7 cellular contexts compared by ENCODE assay signal in genomic region chr3:71201939-71202338, GRCh38.
DNase-seq lines count a peak whose midpoint lies in the region; ATAC-seq and TF ChIP-seq lines count a peak whose summit lies in the region.

No MANE protein-coding gene starts in this region.

- ATAC-seq in left colon = no peak

- peak overlapping the region in 4 of 5 donors; percentile 17 to 61 (median 46) for H3K27ac ChIP-seq in stomach

- no peaks in the 10 kb centered on the region for H3K9me3 Mint-ChIP-seq in brain

- H3K27me3 Mint-ChIP-seq in brain = peaks cover 4% of the 10 kb centered on the region

- WGBS in stomach, 5 donors = 21 to 43% (median 32%) methylated on average over 1 of the region's 1 CpG

- no peak for TF ChIP-seq EP300 in stomach (IDR thresholded peaks at IDR 0.05)

- intact Hi-C loops in left colon (cut with DNase I, micrococcal nuclease) = no loop called here
- intact Hi-C loops in stomach (cut with DNase I; ENCODE audit: low total_unique reads) = no loop called here

- H3K27me3 ChIP-seq in stomach = no peaks in the 10 kb centered on the region

- no peak for TF ChIP-seq CTCF in brain (conservative IDR thresholded peaks at IDR 0.05)
- TF ChIP-seq CTCF in stomach (IDR thresholded peaks at IDR 0.05) = no peak

- no peak overlapping the region for H3K4me3 ChIP-seq in stomach

- peaks cover 3% of the 10 kb centered on the region for H3K36me3 Mint-ChIP-seq in brain

- no peaks in the 10 kb centered on the region for H3K36me3 ChIP-seq in stomach

- no peaks in the 10 kb centered on the region for H3K9me3 ChIP-seq in stomach

- DNase-seq in M059J (ENCODE audit: low read depth) (peak; percentile 14), left colon (peak; percentile 35 to 46), stomach (peak; percentile 69), D341Med (ENCODE audit: low spot score) (no peak), amniotic stem cell (lab: John Stamatoyannopoulos, UW) (no peak), GDM1 (lab: John Stamatoyannopoulos, UW) (no peak)

- H3K4me3 Mint-ChIP-seq in brain = peak overlapping the region in 1 of 5 experiments; percentile 15

- peaks cover 18 to 61% (median 41%) of the 10 kb centered on the region in 4 donors for H3K4me1 ChIP-seq in stomach

- H3K4me1 Mint-ChIP-seq in brain = peaks cover 55% of the 10 kb centered on the region

- peak overlapping the region in 4 of 5 experiments; percentile 72 to 86 (median 77) for H3K27ac Mint-ChIP-seq in brain

- no peak for TF ChIP-seq POLR2A in stomach (IDR thresholded peaks at IDR 0.05)

Comparison
In these comparisons a context has a peak if more than half of its experiments do, and no peak if none do; other contexts are left out.
1. DNase-seq: peak in M059J (single experiment), left colon (2 of 2) and stomach (single experiment); none in D341Med (single experiment), amniotic stem cell (single experiment) and GDM1 (single experiment).